20 cellular contexts compared by ENCODE assay signal in the genomic region with DNA sequence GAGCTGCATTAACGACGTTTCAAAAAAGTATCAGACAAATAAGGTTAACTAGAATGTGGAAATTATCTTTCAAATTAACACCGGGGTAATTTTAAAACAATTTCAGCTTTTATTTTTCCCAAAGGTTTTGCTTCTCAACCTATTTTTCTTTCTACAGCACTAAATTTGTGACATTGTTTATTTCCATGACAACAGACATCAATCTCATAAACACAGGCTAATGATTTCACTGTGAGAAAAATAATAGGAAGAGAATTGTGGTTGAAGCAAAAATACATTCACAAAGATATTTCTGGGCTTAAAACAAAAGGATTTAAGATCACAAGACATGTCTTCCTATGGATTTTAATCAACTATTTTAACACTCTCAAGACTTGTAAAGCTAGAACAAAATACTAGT. TPM values are rescaled to one million over a fixed set of nuclear protein-coding genes. Genes with fewer than 3 reads are reported as not detected.
"Had no signal": no experiment of that assay in that cellular context is flagged by ENCODE, and none has a peak within 500 bp of the region (broad histone marks: within the 10 kb centered on the region; RNA-seq: fewer than 3 reads in every experiment).

No MANE protein-coding gene starts in this region.

- H3K27ac Mint-ChIP-seq: activated naive CD8-positive, alpha-beta T cell treated with anti-CD3 and anti-CD28 coated beads for 36 hours; activated T-helper 17 cell treated with anti-CD3 and anti-CD28 coated beads, Interleukin-2, amount 50 U/mL, for 72 hours; endodermal cell; naive thymus-derived CD4-positive, alpha-beta T cell had no signal

- H3K27me3 ChIP-seq: gastroesophageal sphincter, heart left ventricle, transverse colon had no signal

- H3K4me3 ChIP-seq: gastroesophageal sphincter, heart left ventricle, mucosa of descending colon, transverse colon had no signal

- H3K36me3 ChIP-seq: transverse colon, WERI-Rb-1 had no signal

- H3K4me3 Mint-ChIP-seq: activated naive CD8-positive, alpha-beta T cell treated with anti-CD3 and anti-CD28 coated beads for 36 hours; activated T-helper 17 cell treated with anti-CD3 and anti-CD28 coated beads, Interleukin-2, amount 50 U/mL, for 72 hours; endodermal cell; naive thymus-derived CD4-positive, alpha-beta T cell had no signal

- ATAC-seq: activated T-helper 17 cell treated with anti-CD3 and anti-CD28 coated beads, Interleukin-2, amount 50 U/mL, for 72 hours; gastroesophageal sphincter; heart left ventricle; left ventricle myocardium superior; mucosa of descending colon; naive thymus-derived CD4-positive, alpha-beta T cell; stimulated activated naive CD8-positive, alpha-beta T cell treated with anti-CD3 and anti-CD28 coated beads, Interleukin-15, Interleukin-2, amounts not matched to agents 100 U/mL and 50 U/mL, for 24 hours had no signal

- H3K27ac ChIP-seq: heart left ventricle, transverse colon, WERI-Rb-1 had no signal

- H3K36me3 Mint-ChIP-seq: activated naive CD8-positive, alpha-beta T cell treated with anti-CD3 and anti-CD28 coated beads for 36 hours; naive thymus-derived CD4-positive, alpha-beta T cell had no signal

- H3K4me1 Mint-ChIP-seq: activated naive CD8-positive, alpha-beta T cell treated with anti-CD3 and anti-CD28 coated beads for 36 hours; activated T-helper 17 cell treated with anti-CD3 and anti-CD28 coated beads, Interleukin-2, amount 50 U/mL, for 72 hours; naive thymus-derived CD4-positive, alpha-beta T cell had no signal

- H3K9me3 Mint-ChIP-seq: activated naive CD8-positive, alpha-beta T cell treated with anti-CD3 and anti-CD28 coated beads for 36 hours; activated T-helper 17 cell treated with anti-CD3 and anti-CD28 coated beads, Interleukin-2, amount 50 U/mL, for 72 hours; endodermal cell had no signal

- H3K9me3 ChIP-seq: gastroesophageal sphincter, mucosa of descending colon, transverse colon had no signal

- DNase-seq: activated CD4-positive, alpha-beta T cell treated with anti-CD3 and anti-CD28 coated beads, Interleukin-2, amount 50 U/mL, for 4 hours; activated naive CD4-positive, alpha-beta T cell; activated naive CD8-positive, alpha-beta T cell treated with anti-CD3 and anti-CD28 coated beads for 36 hours; amniotic stem cell; endodermal cell; erythroblast; heart left ventricle; kidney glomerular epithelial cell; left ventricle myocardium superior; mucosa of descending colon; naive thymus-derived CD4-positive, alpha-beta T cell; retina; stimulated activated CD4-positive, alpha-beta T cell treated with anti-CD3 and anti-CD28 coated beads, Interleukin-12 subunit alpha, Interleukin-12 subunit beta, amount 100 ng/mL, for 4 hours; stimulated activated CD4-positive, alpha-beta T cell treated with anti-CD3 and anti-CD28 coated beads, Interleukin-1b, Interleukin-23, amount 100 ng/mL, for 48 hours; stimulated activated naive CD8-positive, alpha-beta T cell treated with anti-CD3 and anti-CD28 coated beads, Interleukin-15, Interleukin-2, amounts not matched to agents 100 U/mL and 50 U/mL, for 24 hours; transverse colon; WERI-Rb-1 had no signal

RNA-seq across cellular contexts. Expression of a gene that starts 38.4 kb away (rescaled TPM):
- total RNA-seq: activated T-helper 17 cell treated with anti-CD3 and anti-CD28 coated beads, Interleukin-2, amount 50 U/mL, for 72 hours; T-helper 2 cell treated with Interferon-gamma antibody and Interleukin-4, amounts not matched to agents 100 ng/mL and 5 ng/mL, for 36 hours had no signal
- polyA plus RNA-seq: naive thymus-derived CD4-positive, alpha-beta T cell had no signal
